Comparison of ENCODE assay signal across 23 cellular contexts in the genomic region with DNA sequence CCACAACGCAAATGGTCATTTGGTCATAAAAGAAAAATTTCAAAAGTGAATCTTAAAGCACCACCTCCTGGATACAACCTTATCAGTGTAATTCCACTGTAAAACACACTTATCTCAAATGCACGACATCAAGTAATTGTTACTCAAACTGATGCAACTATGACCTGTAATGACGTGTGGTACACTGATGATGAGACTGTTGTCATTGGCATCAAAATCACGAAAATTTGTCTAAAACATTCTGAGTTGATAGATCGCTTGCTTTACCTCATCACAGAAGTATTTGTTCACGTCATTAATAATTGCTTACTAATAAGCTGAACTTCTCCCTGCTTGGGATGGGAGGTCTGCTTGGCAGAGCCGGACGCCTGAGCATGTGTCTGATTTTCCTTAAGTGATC.
A peak's percentile ranks its signal among the peaks of the same experiment; 100 is the strongest.
DNase-seq lines count a peak whose midpoint lies in the region; ATAC-seq, FAIRE-seq and TF ChIP-seq lines count a peak whose summit lies in the region.
"Had no signal": no experiment of that assay in that cellular context is flagged by ENCODE, and none has a peak within 500 bp of the region (broad histone marks: within the 10 kb centered on the region; RNA-seq: fewer than 3 reads in every experiment).

No MANE protein-coding gene starts in this region.

- intact Hi-C loops in HCT116 (cut with micrococcal nuclease) = no loop called here
- intact Hi-C loops in Panc1 (cut with micrococcal nuclease; ENCODE audit: unreplicated experiment) = no loop called here
- intact Hi-C loops in endothelial cell of umbilical vein (cut with micrococcal nuclease) = no loop called here

- H2AK5ac ChIP-seq in mesendoderm (ENCODE audit: low read length) = peak overlapping the region; percentile 38

- H3K4me3 ChIP-seq in HCT116 (replicated peaks in 1 of 2; ENCODE audit: low read depth in 1 of 2, low read length in 2 of 2) = no peak overlapping the region
- H3K4me3 ChIP-seq in Panc1 (ENCODE audit: low read depth in 2 of 2, low read length in 2 of 2) = no peak overlapping the region
- no peak overlapping the region for H3K4me3 ChIP-seq in endothelial cell of umbilical vein (replicated peaks in 1 of 3; ENCODE audit: insufficient read depth in 1 of 3, low read depth in 1 of 3, low read length in 3 of 3)
- no peak overlapping the region for H3K4me3 ChIP-seq in mesendoderm (ENCODE audit: low read length)
- H3K4me3 ChIP-seq: MG63, Peyer's patch had no signal

- peak; percentile 66 for FAIRE-seq in endothelial cell of umbilical vein (lab: Jason Lieb, UNC)
- FAIRE-seq: G401.6, GM18507, H1 had no signal

- no peaks in the 10 kb centered on the region for H3K9me2 ChIP-seq in HCT116 (ENCODE audit: insufficient read depth)

- H2BK120ac ChIP-seq in mesendoderm (ENCODE audit: low read depth, low read length) = peak overlapping the region; percentile 98

- H2AFZ ChIP-seq in HCT116 (ENCODE audit: low read depth, low read length, poor library complexity, severe bottlenecking) = no peak overlapping the region
- H2AFZ ChIP-seq in endothelial cell of umbilical vein (ENCODE audit: low read depth, low read length) = no peak overlapping the region

- H2BK5ac ChIP-seq in mesendoderm (ENCODE audit: low read length) = peak overlapping the region; percentile 88

- H3K23ac ChIP-seq in mesendoderm (ENCODE audit: low read length) = no peak overlapping the region

- TF ChIP-seq RAD21 in HCT116 (IDR thresholded peaks at IDR 0.05; ENCODE audit: low read depth) = 0 out of 2 replicates have a peak, but pooled peaks have one; percentile 9

- BruUV-seq in HCT116 (replicated peaks; lab: Mats Ljungman, UMichigan) = no TSS peak
- no TSS peak for BruUV-seq in Panc1 (replicated peaks; lab: Mats Ljungman, UMichigan)
- no TSS peak for BruUV-seq in endothelial cell of umbilical vein (replicated peaks; lab: Mats Ljungman, UMichigan)

- peak overlapping the region; percentile 70 for H3K56ac ChIP-seq in mesendoderm (ENCODE audit: low read length)

- H3K79me2 ChIP-seq in HCT116 (ENCODE audit: insufficient read depth, low read length) (no peaks in the 10 kb centered on the region), endothelial cell of umbilical vein (ENCODE audit: control insufficient read depth, insufficient read depth, low read length) (no peaks in the 10 kb centered on the region), mesendoderm (ENCODE audit: control insufficient read depth, insufficient read depth, low read length) (no peaks in the 10 kb centered on the region)

- H3K9me3 ChIP-seq in HCT116 (ENCODE audit: control insufficient read depth in 1 of 2, insufficient read depth in 1 of 2, low read depth in 1 of 2, low read length in 2 of 2) = no peaks in the 10 kb centered on the region
- H3K9me3 ChIP-seq in Panc1 (ENCODE audit: control insufficient read depth, insufficient read depth, low read depth, low read length) = no peaks in the 10 kb centered on the region
- no peaks in the 10 kb centered on the region for H3K9me3 ChIP-seq in endothelial cell of umbilical vein (replicated peaks; ENCODE audit: control insufficient read depth, insufficient read depth, low read length)
- H3K9me3 ChIP-seq: MG63, Peyer's patch had no signal

- H3K27ac ChIP-seq in HCT116 (ENCODE audit: low read depth, low read length) = no peak overlapping the region
- H3K27ac ChIP-seq in Panc1 (ENCODE audit: low read length) = peak overlapping the region; percentile 59
- no peak overlapping the region for H3K27ac ChIP-seq in endothelial cell of umbilical vein (ENCODE audit: insufficient read depth, low read depth, low read length)
- peak overlapping the region; percentile 45 for H3K27ac ChIP-seq in mesendoderm (ENCODE audit: low read depth, low read length)
- H3K27ac ChIP-seq: Peyer's patch had no signal

- CTCF ChIA-PET in HCT116 (lab: Charles Lee) (no interaction called here), Panc1 (lab: Charles Lee) (no interaction called here), endothelial cell of umbilical vein (lab: Charles Lee) (interaction anchor here (1.0 kb wide), 1 partner anchor 9 kb away, joined by 3 read pairs; no protein-coding TSS in a partner anchor)

- DNase-seq in HCT116 (ENCODE audit: low read depth, low spot score) (no peak), Panc1 (ENCODE audit: low read depth, low spot score) (no peak), endothelial cell of umbilical vein (ENCODE audit: low read depth, low spot score) (no peak), mesendoderm (no peak), globus pallidus (ENCODE audit: low spot score) (no peak), CD1c-positive myeloid dendritic cell (ENCODE audit: extremely low spot score) (no peak), HPDE6-E6E7 (ENCODE audit: extremely low spot score) (no peak)
- DNase-seq: 8988T; Calu3; CD8-positive, alpha-beta memory T cell; DMS153; MG63; NCI-H1436; NCI-H1930; NCI-H2227 treated with DMSO at 0.1 percent for 48 hours; NCI-H510A treated with DMSO at 0.1 percent for 48 hours; NCI-H748 treated with DMSO at 0.1 percent for 48 hours; NK-92 treated with Interleukin-12 subunit alpha and Interleukin-12 subunit beta, amount 100 ng/mL, for 24 hours; Peyer's patch had no signal

- TF ChIP-seq POLR2A in HCT116 (IDR thresholded peaks at IDR 0.05; ENCODE audit: borderline replicate concordance, extremely low read depth, insufficient read depth, insufficient read length) (no peak), endothelial cell of umbilical vein (IDR thresholded peaks at IDR 0.05; ENCODE audit: low read depth, low read length) (no peak)

- no peaks in the 10 kb centered on the region for H3K79me1 ChIP-seq in mesendoderm (ENCODE audit: low read length)

- H3K9ac ChIP-seq in HCT116 (ENCODE audit: low read length) = no peak overlapping the region
- H3K9ac ChIP-seq in endothelial cell of umbilical vein (replicated peaks; ENCODE audit: extremely low read depth, insufficient read depth, low read length) = no peak overlapping the region
- no peak overlapping the region for H3K9ac ChIP-seq in mesendoderm (ENCODE audit: low read length)

- H4K20me1 ChIP-seq in HCT116 (ENCODE audit: insufficient read depth) (no peaks in the 10 kb centered on the region), endothelial cell of umbilical vein (replicated peaks; ENCODE audit: control insufficient read depth, extremely low read depth, insufficient read depth, low read length) (no peaks in the 10 kb centered on the region)

- H3K4me1 ChIP-seq in HCT116 (ENCODE audit: control insufficient read depth in 1 of 2, insufficient read depth in 2 of 2, low read length in 2 of 2) = no peaks in the 10 kb centered on the region
- H3K4me1 ChIP-seq in Panc1 (ENCODE audit: control insufficient read depth, insufficient read depth, low read length) = no peaks in the 10 kb centered on the region; the same call in 1 of the 2 replicates
- H3K4me1 ChIP-seq in endothelial cell of umbilical vein (ENCODE audit: control insufficient read depth, extremely low read depth, insufficient read depth, low read length) = no peaks in the 10 kb centered on the region
- H3K4me1 ChIP-seq in mesendoderm (ENCODE audit: control insufficient read depth, low read depth, low read length) = peaks cover 13% of the 10 kb centered on the region
- H3K4me1 ChIP-seq: Peyer's patch had no signal

- ATAC-seq in HCT116 (no peak), Panc1 (no peak), GM21423 (IDR thresholded peaks at IDR 0.05; ENCODE audit: unreplicated experiment) (no peak)

- in situ Hi-C loops in Panc1 (cut with HindIII; ENCODE audit: low pct_unique_long_range_greater_than_20kb, low sequenced_read_pairs) = no loop called here

- no peaks in the 10 kb centered on the region for H3K36me3 ChIP-seq in HCT116 (ENCODE audit: control insufficient read depth in 1 of 2, insufficient read depth in 2 of 2, low read length in 2 of 2)
- no peaks in the 10 kb centered on the region for H3K36me3 ChIP-seq in Panc1 (ENCODE audit: control insufficient read depth, insufficient read depth, low read length)
- H3K36me3 ChIP-seq in endothelial cell of umbilical vein (ENCODE audit: control insufficient read depth in 2 of 2, extremely low read depth in 1 of 2, insufficient read depth in 2 of 2, low read length in 2 of 2) = no peaks in the 10 kb centered on the region
- no peaks in the 10 kb centered on the region for H3K36me3 ChIP-seq in mesendoderm (ENCODE audit: control insufficient read depth, insufficient read depth, low read length)
- H3K36me3 ChIP-seq: MG63, Peyer's patch had no signal

- POLR2A ChIA-PET in HCT116 (lab: Charles Lee) = no interaction called here
- POLR2A ChIA-PET in Panc1 (lab: Charles Lee) = no interaction called here
- POLR2A ChIA-PET in endothelial cell of umbilical vein (lab: Charles Lee) = no interaction called here

- RAD21 ChIA-PET in HCT116 (lab: Charles Lee; ENCODE audit: low non-redundant PET in 1 of 2, low total read pairs in 2 of 2, uncharacterized antibody in 2 of 2, unreplicated experiment in 2 of 2) = no interaction called here

- TF ChIP-seq CTCF in HCT116 (IDR thresholded peaks at IDR 0.05 in 2 of 3, conservative IDR thresholded peaks at IDR 0.05 in 1 of 3; ENCODE audit: borderline replicate concordance in 1 of 3, insufficient read depth in 1 of 3, low read depth in 2 of 3, low read length in 2 of 3) (no peak), Panc1 (IDR thresholded peaks at IDR 0.05) (no peak), endothelial cell of umbilical vein (IDR thresholded peaks at IDR 0.05; ENCODE audit: extremely low read depth in 1 of 2, insufficient read depth in 1 of 2, low read depth in 1 of 2, low read length in 2 of 2) (no peak)

- H2BK15ac ChIP-seq in mesendoderm (replicated peaks; ENCODE audit: low read depth) = peak overlapping the region; percentile 57

- peak overlapping the region; percentile 39 for H3K18ac ChIP-seq in mesendoderm (ENCODE audit: low read length)

- H3K4me2 ChIP-seq in HCT116 (ENCODE audit: low read length) (no peak overlapping the region), endothelial cell of umbilical vein (ENCODE audit: insufficient read depth, low read length) (no peak overlapping the region), mesendoderm (ENCODE audit: low read length) (no peak overlapping the region)

- H3K27me3 ChIP-seq in HCT116 (ENCODE audit: insufficient read depth, low read length) (no peaks in the 10 kb centered on the region), Panc1 (ENCODE audit: control insufficient read depth, insufficient read depth, low read length) (no peaks in the 10 kb centered on the region), endothelial cell of umbilical vein (ENCODE audit: control insufficient read depth in 2 of 2, insufficient read depth in 2 of 2, low read length in 2 of 2) (no peaks in the 10 kb centered on the region), mesendoderm (ENCODE audit: insufficient read depth, low read length, poor library complexity) (no peaks in the 10 kb centered on the region)
- H3K27me3 ChIP-seq: MG63, Peyer's patch had no signal

- no peak overlapping the region for H3K4ac ChIP-seq in mesendoderm (ENCODE audit: low read depth, low read length)

- H4K8ac ChIP-seq in mesendoderm (ENCODE audit: low read depth, low read length) = no peak overlapping the region

- dilution Hi-C loops in endothelial cell of umbilical vein (cut with MboI; ENCODE audit: extremely low pct_ligation_motif_present, low sequenced_read_pairs) = no loop called here

- H4K5ac ChIP-seq in mesendoderm (ENCODE audit: low read length) = no peak overlapping the region

- no peaks in the 10 kb centered on the region for H3K9me1 ChIP-seq in endothelial cell of umbilical vein (replicated peaks; ENCODE audit: control insufficient read depth, extremely low read depth, insufficient read depth, low read length)

- WGBS in mesendoderm (ENCODE audit: extremely low coverage, insufficient coverage, low lambda C conversion rate) = no CpG with 5 or more reads among the region's 8 CpGs

Comparison
In these comparisons a context has a peak if more than half of its experiments do, and no peak if none do; other contexts are left out.
1. H3K27ac ChIP-seq: peak in Panc1 (single experiment) and mesendoderm (single experiment); none in HCT116 (single experiment) and endothelial cell of umbilical vein (single experiment).